Comparison of ENCODE assay signal across 25 cellular contexts in genomic region chr7:82694020-82694419, GRCh38.
"Had no signal": no experiment of that assay in that cellular context is flagged by ENCODE, and none has a peak within 500 bp of the region (broad histone marks: within the 10 kb centered on the region; RNA-seq: fewer than 3 reads in every experiment).

No MANE protein-coding gene starts in this region.

- H3K27ac Mint-ChIP-seq: activated CD4-positive, alpha-beta T cell treated with anti-CD3 and anti-CD28 coated beads, Interleukin-2, amount 10 ng/mL, durations not matched to agents 7 days and 5 days; effector memory CD8-positive, alpha-beta T cell; nephron progenitor cell; progenitor cell of endocrine pancreas; stimulated activated naive CD8-positive, alpha-beta T cell treated with anti-CD3 and anti-CD28 coated beads, Interleukin-15, Interleukin-2, amounts not matched to agents 100 ng/mL and 50 ng/mL, for 24 hours had no signal

- H3K36me3 ChIP-seq: cardiac muscle cell, tibial nerve had no signal

- H3K4me3 ChIP-seq: cardiac muscle cell, lung, skin epidermis, tibial nerve had no signal

- H3K9me3 Mint-ChIP-seq: activated CD4-positive, alpha-beta T cell treated with anti-CD3 and anti-CD28 coated beads, Interleukin-2, amount 10 ng/mL, durations not matched to agents 7 days and 5 days; nephron progenitor cell; stimulated activated naive CD8-positive, alpha-beta T cell treated with anti-CD3 and anti-CD28 coated beads, Interleukin-15, Interleukin-2, amounts not matched to agents 100 ng/mL and 50 ng/mL, for 24 hours had no signal

- H3K27me3 ChIP-seq: cardiac muscle cell, tibial nerve had no signal

- H3K27me3 Mint-ChIP-seq: activated CD4-positive, alpha-beta T cell treated with anti-CD3 and anti-CD28 coated beads, Interleukin-2, amount 10 ng/mL, durations not matched to agents 7 days and 5 days; effector memory CD8-positive, alpha-beta T cell; progenitor cell of endocrine pancreas; stimulated activated naive CD8-positive, alpha-beta T cell treated with anti-CD3 and anti-CD28 coated beads, Interleukin-15, Interleukin-2, amounts not matched to agents 100 ng/mL and 50 ng/mL, for 24 hours had no signal

- DNase-seq: activated CD4-positive, alpha-beta T cell treated with anti-CD3 and anti-CD28 coated beads, Interleukin-2, amount 10 ng/mL, durations not matched to agents 7 days and 5 days; activated CD8-positive, alpha-beta memory T cell treated with anti-CD3 and anti-CD28 coated beads, Interleukin-2, amount 50 U/mL, for 4 hours; activated effector memory CD4-positive, alpha-beta T cell treated with Interleukin-2 at 50 U/mL for 16 hours; activated naive CD4-positive, alpha-beta T cell treated with anti-CD3 and anti-CD28 coated beads, Interleukin-2, amount 50 U/mL, for 16 hours; activated T-cell treated with anti-CD3 and anti-CD28 coated beads, Interleukin-2, amount 50 U/mL, for 48 hours; aorta; effector memory CD8-positive, alpha-beta T cell; foreskin fibroblast; glutamatergic neuron; hippocampal formation; nephron progenitor cell; occipital lobe; right cardiac atrium; stimulated activated CD4-positive, alpha-beta T cell treated with anti-CD3 and anti-CD28 coated beads, Interleukin-15, amount 100 ng/mL, for 24 hours; stimulated activated CD4-positive, alpha-beta T cell treated with anti-CD3 and anti-CD28 coated beads, Interleukin-2, amount 100 ng/mL, for 48 hours; T-helper 1 cell; T-helper 9 cell had no signal

- H3K4me3 Mint-ChIP-seq: activated CD4-positive, alpha-beta T cell treated with anti-CD3 and anti-CD28 coated beads, Interleukin-2, amount 10 ng/mL, durations not matched to agents 7 days and 5 days; effector memory CD8-positive, alpha-beta T cell; nephron progenitor cell; stimulated activated naive CD8-positive, alpha-beta T cell treated with anti-CD3 and anti-CD28 coated beads, Interleukin-15, Interleukin-2, amounts not matched to agents 100 ng/mL and 50 ng/mL, for 24 hours had no signal

- H3K4me1 Mint-ChIP-seq: activated CD4-positive, alpha-beta T cell treated with anti-CD3 and anti-CD28 coated beads, Interleukin-2, amount 10 ng/mL, durations not matched to agents 7 days and 5 days; nephron progenitor cell had no signal

- H3K27ac ChIP-seq: cardiac muscle cell, skin epidermis, tibial nerve had no signal

- H3K4me1 ChIP-seq: tibial nerve had no signal

- ATAC-seq: activated CD4-positive, CD25-positive, alpha-beta regulatory T cell treated with anti-CD3 and anti-CD28 coated beads, Interleukin-2, amount 50 U/mL, for 24 hours; effector memory CD8-positive, alpha-beta T cell; left lobe of liver; right cardiac atrium had no signal
